12 cellular contexts compared by ENCODE assay signal in the genomic region with DNA sequence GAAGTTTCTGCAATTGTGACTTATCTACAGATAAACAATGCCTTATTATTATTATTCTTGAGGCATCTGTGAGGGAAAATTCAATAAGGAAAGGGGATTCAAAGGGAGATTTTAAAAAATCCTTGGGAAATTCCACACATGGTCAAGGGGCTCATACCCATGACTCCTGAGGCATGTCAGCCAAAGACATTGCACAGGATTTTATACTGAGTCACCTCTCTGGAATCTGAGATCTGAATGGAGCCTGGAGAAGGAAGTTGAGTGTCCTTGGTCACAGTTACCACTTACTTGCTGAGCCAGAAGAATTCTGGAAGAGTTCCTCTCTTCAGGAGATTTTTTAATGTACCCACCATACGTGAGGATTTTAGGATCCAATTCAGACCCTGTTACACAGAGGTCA. TPM values are rescaled to one million over a fixed set of nuclear protein-coding genes. Genes with fewer than 3 reads are reported as not detected.
DNase-seq lines count a peak whose midpoint lies in the region; ATAC-seq and TF ChIP-seq lines count a peak whose summit lies in the region.
"Had no signal": no experiment of that assay in that cellular context is flagged by ENCODE, and none has a peak within 500 bp of the region (broad histone marks: within the 10 kb centered on the region; RNA-seq: fewer than 3 reads in every experiment).

No MANE protein-coding gene starts in this region.

- no peaks in the 10 kb centered on the region for H3K9me3 ChIP-seq in mucosa of descending colon
- H3K9me3 ChIP-seq: sigmoid colon had no signal

- DNase-seq in AG10803 (ENCODE audit: low read depth) (peak; percentile 94), LHCN-M2 (ENCODE audit: low read depth) (peak; percentile 90), choroid plexus epithelial cell (ENCODE audit: low read depth) (peak; percentile 94), mucosa of descending colon (no peak), NCI-H1694 (lab: John Stamatoyannopoulos, UW) (no peak), amygdala (lab: John Stamatoyannopoulos, UW) (no peak), middle frontal gyrus (ENCODE audit: extremely low spot score, low spot score) (no peak)
- DNase-seq: activated CD4-positive, alpha-beta memory T cell treated with anti-CD3 and anti-CD28 coated beads for 36 hours; DMS79; sigmoid colon had no signal

- no peaks in the 10 kb centered on the region for H3K4me1 ChIP-seq in mucosa of descending colon (ENCODE audit: low read depth)

- intact Hi-C loops in mucosa of descending colon (cut with DNase I, micrococcal nuclease), result no loop called here

- H3K4me3 ChIP-seq in AG10803 (ENCODE audit: low read length), result no peak overlapping the region
- no peak overlapping the region for H3K4me3 ChIP-seq in choroid plexus epithelial cell (ENCODE audit: low read depth, low read length)
- no peak overlapping the region for H3K4me3 ChIP-seq in mucosa of descending colon
- H3K4me3 ChIP-seq: sigmoid colon had no signal

- ATAC-seq in mucosa of descending colon (peak; percentile 40), HG02623 (IDR thresholded peaks at IDR 0.05; ENCODE audit: unreplicated experiment) (no peak)
- ATAC-seq: stimulated activated memory B cell treated with anti-CD40 and anti-IgM and Interleukin-4, amounts not matched to agents 10 μg/mL and 1 μg/mL and 100 μg/mL, for 72 hours had no signal

- TF ChIP-seq CTCF in AG10803 (conservative IDR thresholded peaks at IDR 0.05; ENCODE audit: low read length), result no peak
- no peak for TF ChIP-seq CTCF in choroid plexus epithelial cell (conservative IDR thresholded peaks at IDR 0.05; ENCODE audit: low read depth, low read length)
- TF ChIP-seq CTCF in mucosa of descending colon (IDR thresholded peaks at IDR 0.05), result no peak

- no peaks in the 10 kb centered on the region for H3K36me3 ChIP-seq in mucosa of descending colon (ENCODE audit: low read depth)
- H3K36me3 ChIP-seq: sigmoid colon had no signal

RNA-seq across cellular contexts. Expression of a gene that starts 14.4 kb away (rescaled TPM):
- 3.2 and 5.9 TPM in 2 replicates for total RNA-seq in LHCN-M2 (2014; rRNA removed)
- 30.8 TPM for polyA plus RNA-seq in LHCN-M2 (2012)
- total RNA-seq in mucosa of descending colon, result 10 to 100 TPM in 1 of 3 donors, under 1 TPM in 2; 0.73 to 44.6 (median 0.78) TPM

Comparison
In these comparisons a context has a peak if more than half of its experiments do, and no peak if none do; other contexts are left out.
1. DNase-seq: peak in AG10803 (single experiment), LHCN-M2 (single experiment) and choroid plexus epithelial cell (single experiment); none in mucosa of descending colon (0 of 3), NCI-H1694 (single experiment), amygdala (0 of 56) and middle frontal gyrus (single experiment).